9 cellular contexts compared by ENCODE assay signal in the genomic region with DNA sequence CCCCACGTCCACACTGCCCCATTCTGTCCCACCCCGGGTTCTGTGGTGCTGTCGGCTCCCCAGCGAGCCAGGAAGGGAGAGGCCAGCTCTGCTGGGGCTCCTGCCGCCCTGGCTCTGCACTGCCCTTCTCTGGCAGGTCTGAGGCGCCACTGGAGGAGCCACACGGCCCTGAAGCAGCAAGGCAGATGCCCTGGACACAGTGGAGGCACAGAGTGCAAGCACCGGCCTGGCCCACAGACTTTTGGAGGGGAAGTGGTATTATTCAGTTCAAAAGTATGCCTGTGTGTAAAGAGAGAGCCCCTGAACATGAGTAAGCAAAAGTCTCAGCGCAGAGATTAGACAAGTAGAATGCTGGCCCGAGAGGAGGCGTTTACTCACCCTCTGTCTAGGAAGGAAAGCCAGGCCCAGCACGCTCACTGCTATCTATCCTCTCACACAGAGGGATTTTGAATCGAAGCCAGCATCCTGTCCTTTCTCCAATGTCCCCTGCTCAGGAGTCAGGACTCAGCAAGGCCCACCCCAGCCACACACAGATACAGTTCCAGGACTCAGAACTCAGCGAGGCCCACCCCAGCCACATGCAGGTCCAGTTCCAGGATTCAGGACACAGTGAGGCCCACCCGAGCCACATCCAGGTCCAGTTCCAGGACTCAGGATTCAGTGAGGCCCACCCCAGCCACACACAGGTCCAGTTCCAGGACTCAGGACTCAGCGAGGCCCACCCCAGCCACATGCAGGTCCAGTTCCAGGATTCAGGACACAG.
A peak's percentile ranks its signal among the peaks of the same experiment; 100 is the strongest.
DNase-seq lines count a peak whose midpoint lies in the region; ATAC-seq and TF ChIP-seq lines count a peak whose summit lies in the region.
"Had no signal": no experiment of that assay in that cellular context is flagged by ENCODE, and none has a peak within 500 bp of the region (broad histone marks: within the 10 kb centered on the region; RNA-seq: fewer than 3 reads in every experiment).

No MANE protein-coding gene starts in this region.

- no peaks in the 10 kb centered on the region for H3K27me3 ChIP-seq in ascending aorta
- no peaks in the 10 kb centered on the region for H3K27me3 ChIP-seq in stomach

- H3K4me1 ChIP-seq in ascending aorta, result peaks cover 25 to 55% of the 10 kb centered on the region in 2 donors
- H3K4me1 ChIP-seq in stomach, result peaks cover 33 to 52% (median 43%) of the 10 kb centered on the region in 4 donors

- ATAC-seq in GM18873 (IDR thresholded peaks at IDR 0.05; ENCODE audit: low FRiP score, unreplicated experiment), result no peak
- ATAC-seq: naive thymus-derived CD8-positive, alpha-beta T cell had no signal

- H3K9me3 ChIP-seq in ascending aorta, result no peaks in the 10 kb centered on the region
- H3K9me3 ChIP-seq in stomach, result peaks cover 0 to 6% (median 2%) of the 10 kb centered on the region in 4 donors

- H3K4me3 ChIP-seq in ascending aorta, result no peak overlapping the region
- H3K4me3 ChIP-seq in stomach, result no peak overlapping the region

- WGBS in stomach, 5 donors, result 41 to 57% (median 46%) methylated on average over 16 of the region's 16 CpGs

- intact Hi-C loops in ascending aorta (cut with DNase I) (loop anchor here (2.0 to 5.0 kb wide), 2 partner anchors 115 to 297 kb away; a partner anchor contains a TSS), stomach (cut with DNase I; ENCODE audit: low total_unique reads) (no loop called here)

- peak overlapping the region; percentile 89 to 93 for H3K27ac ChIP-seq in ascending aorta
- peak overlapping the region; percentile 67 to 88 (median 84) for H3K27ac ChIP-seq in stomach

- peak; percentile 83 for DNase-seq in HK-2 (ENCODE audit: unreplicated experiment)
- DNase-seq in ascending aorta (ENCODE audit: low spot score in 2 of 2), result peak in 1 of 2 donors; percentile 85
- DNase-seq in hepatic stellate cell (ENCODE audit: low spot score), result peak; percentile 89
- peak; percentile 51 for DNase-seq in stomach
- no peak for DNase-seq in DMS114 treated with DMSO at 0.1 percent for 48 hours (lab: John Stamatoyannopoulos, UW; ENCODE audit: unreplicated experiment)
- no peak for DNase-seq in NCI-H2196 (lab: John Stamatoyannopoulos, UW; ENCODE audit: unreplicated experiment)
- DNase-seq in activated CD4-positive, alpha-beta T cell treated with anti-CD3 and anti-CD28 coated beads for 1 hour, result no peak
- DNase-seq: naive thymus-derived CD8-positive, alpha-beta T cell had no signal

- no peak for TF ChIP-seq CTCF in ascending aorta (IDR thresholded peaks at IDR 0.05)
- no peak for TF ChIP-seq CTCF in stomach (IDR thresholded peaks at IDR 0.05)

- TF ChIP-seq EP300 in stomach (IDR thresholded peaks at IDR 0.05), result no peak

- no peaks in the 10 kb centered on the region for H3K36me3 ChIP-seq in ascending aorta
- H3K36me3 ChIP-seq in stomach, result no peaks in the 10 kb centered on the region

- TF ChIP-seq POLR2A in stomach (IDR thresholded peaks at IDR 0.05), result no peak

Comparison
In these comparisons a context has a peak if more than half of its experiments do, and no peak if none do; other contexts are left out.
1. DNase-seq: peak in HK-2 (single experiment), hepatic stellate cell (single experiment) and stomach (single experiment); none in DMS114 treated with DMSO at 0.1 percent for 48 hours (single experiment), NCI-H2196 (single experiment) and activated CD4-positive, alpha-beta T cell treated with anti-CD3 and anti-CD28 coated beads for 1 hour (single experiment).